ENCODE assay signal across 20 cellular contexts in the genomic region with DNA sequence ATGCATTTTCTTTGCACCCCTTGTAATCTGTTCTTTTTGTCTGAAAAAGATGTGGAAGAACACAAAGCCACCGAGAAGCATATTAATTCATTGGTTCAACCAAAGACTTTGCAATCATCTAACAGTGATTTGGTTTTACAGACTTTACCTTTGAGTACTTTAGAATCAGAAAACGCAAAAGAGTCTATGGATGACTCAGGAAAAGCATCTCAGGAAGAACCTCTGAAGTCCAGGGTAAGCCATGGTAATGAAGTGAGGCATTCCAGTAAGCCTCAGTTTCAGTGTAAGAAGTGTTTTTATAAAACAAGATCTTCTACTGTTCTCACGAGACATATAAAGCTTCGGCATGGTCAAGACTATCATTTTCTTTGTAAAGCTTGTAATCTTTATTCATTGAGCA. TPM values are rescaled to one million over a fixed set of nuclear protein-coding genes. Genes with fewer than 3 reads are reported as not detected.
DNase-seq lines count a peak whose midpoint lies in the region; ATAC-seq and TF ChIP-seq lines count a peak whose summit lies in the region.
"Had no signal": no experiment of that assay in that cellular context is flagged by ENCODE, and none has a peak within 500 bp of the region (broad histone marks: within the 10 kb centered on the region; RNA-seq: fewer than 3 reads in every experiment).

No MANE protein-coding gene starts in this region.

- intact Hi-C loops in activated CD4-positive, alpha-beta T cell treated with anti-CD3 and anti-CD28 coated beads for 36 hours (cut with DNase I, micrococcal nuclease), result no loop called here
- intact Hi-C loops in IMR-90 (cut with micrococcal nuclease), result no loop called here

- H3K27me3 Mint-ChIP-seq in activated CD4-positive, alpha-beta T cell treated with anti-CD3 and anti-CD28 coated beads for 36 hours, result no peaks in the 10 kb centered on the region
- H3K27me3 Mint-ChIP-seq in activated naive CD8-positive, alpha-beta T cell treated with anti-CD3 and anti-CD28 coated beads for 36 hours, result no peaks in the 10 kb centered on the region
- H3K27me3 Mint-ChIP-seq in WTC11 (ENCODE audit: low read depth), result no peaks in the 10 kb centered on the region

- peak overlapping the region; percentile 85; the same call in 1 of the 3 replicates for H2BK15ac ChIP-seq in IMR-90 (ENCODE audit: low read depth, low read length)

- H3K18ac ChIP-seq in IMR-90 (ENCODE audit: low read depth, low read length), result no peak overlapping the region

- H3K27ac Mint-ChIP-seq in activated CD4-positive, alpha-beta T cell treated with anti-CD3 and anti-CD28 coated beads for 36 hours, result peak overlapping the region; percentile 89
- H3K27ac Mint-ChIP-seq in activated naive CD8-positive, alpha-beta T cell treated with anti-CD3 and anti-CD28 coated beads for 36 hours, result peak overlapping the region; percentile 93
- H3K27ac Mint-ChIP-seq in WTC11, result no peak overlapping the region
- H3K27ac Mint-ChIP-seq: H9 had no signal

- H2AK5ac ChIP-seq in IMR-90 (ENCODE audit: low read depth, low read length), result 0 out of 2 replicates have a peak overlapping the region, but pooled peaks have one; percentile 77

- H4K8ac ChIP-seq in IMR-90 (ENCODE audit: low read depth in 2 of 2, low read length in 2 of 2), result peak overlapping the region in 1 of 2 experiments; percentile 76; a peak in 1 of 4 replicates

- H3K27ac ChIP-seq in BLaER1 treated with 17β-estradiol and CSF1 and Interleukin-3, amounts not matched to agents 10 nM and 100 nM, result peak overlapping the region in 10 of 11 experiments; percentile 53 to 82 (median 74); a peak in 18 of 22 replicates
- peak overlapping the region; percentile 98; the same call in 1 of the 2 replicates for H3K27ac ChIP-seq in IMR-90 (ENCODE audit: insufficient read depth, low read length)

- H4K20me1 ChIP-seq in BLaER1 treated with 17β-estradiol and CSF1 and Interleukin-3, amounts not matched to agents 10 nM and 100 nM, result no peaks in the 10 kb centered on the region; a peak in 2 of 22 replicates
- peaks cover 4% of the 10 kb centered on the region; the same call in 1 of the 2 replicates for H4K20me1 ChIP-seq in IMR-90 (ENCODE audit: insufficient read depth, low read length)

- H3K4me2 ChIP-seq in BLaER1 treated with 17β-estradiol and CSF1 and Interleukin-3, amounts not matched to agents 10 nM and 100 nM, result peak overlapping the region in 9 of 11 experiments; percentile 66 to 98 (median 83); a peak in 17 of 22 replicates
- no peak overlapping the region for H3K4me2 ChIP-seq in IMR-90 (ENCODE audit: low read depth, low read length)

- dilution Hi-C loops in IMR-90 (cut with HindIII; ENCODE audit: low sequenced_read_pairs, unreplicated experiment), result no loop called here

- H4K91ac ChIP-seq in IMR-90 (ENCODE audit: insufficient read depth, low read depth, low read length), result no peak overlapping the region

- no CpG with 5 or more reads among the region's 4 CpGs for WGBS in IMR-90 (ENCODE audit: extremely low coverage in 2 of 2, insufficient read length in 1 of 2), 2 experiments

- TF ChIP-seq RAD21 in IMR-90 (IDR thresholded peaks at IDR 0.05; ENCODE audit: low read length), result no peak

- no peak overlapping the region for H3K4me3 ChIP-seq in BLaER1 treated with 17β-estradiol and CSF1 and Interleukin-3, amounts not matched to agents 10 nM and 100 nM
- H3K4me3 ChIP-seq in IMR-90 (ENCODE audit: insufficient read depth, low read depth, low read length), result no peak overlapping the region
- H3K4me3 ChIP-seq: K562 had no signal

- peak overlapping the region; percentile 96; the same call in 1 of the 2 replicates for H4K5ac ChIP-seq in IMR-90 (ENCODE audit: low read depth, low read length)

- CTCF ChIA-PET in activated CD4-positive, alpha-beta T cell treated with anti-CD3 and anti-CD28 coated beads for 36 hours (lab: Charles Lee), result interaction anchor here (1.0 to 1.5 kb wide), 2 partner anchors 13 to 26 kb away, joined by 3 to 4 read pairs; no protein-coding TSS in a partner anchor
- CTCF ChIA-PET in IMR-90 (lab: Yijun Ruan, JAX), result no interaction called here
- CTCF ChIA-PET in WTC11 (lab: Charles Lee), result no interaction called here

- POLR2A ChIA-PET in activated CD4-positive, alpha-beta T cell treated with anti-CD3 and anti-CD28 coated beads for 36 hours (lab: Charles Lee), result interaction anchor here (0.6 kb wide), 1 partner anchor 405 kb away, joined by 3 read pairs; no protein-coding TSS in a partner anchor
- POLR2A ChIA-PET in IMR-90 (lab: Charles Lee; ENCODE audit: unreplicated experiment), result no interaction called here
- POLR2A ChIA-PET in WTC11 (lab: Charles Lee), result no interaction called here

- H3K36me3 Mint-ChIP-seq in activated CD4-positive, alpha-beta T cell treated with anti-CD3 and anti-CD28 coated beads for 36 hours (ENCODE audit: low read depth), result peaks cover 38% of the 10 kb centered on the region
- peaks cover 30% of the 10 kb centered on the region for H3K36me3 Mint-ChIP-seq in activated naive CD8-positive, alpha-beta T cell treated with anti-CD3 and anti-CD28 coated beads for 36 hours
- peaks cover 16% of the 10 kb centered on the region; the same call in 1 of the 2 replicates for H3K36me3 Mint-ChIP-seq in WTC11

- TF ChIP-seq CTCF in IMR-90 (conservative IDR thresholded peaks at IDR 0.05; ENCODE audit: low read depth, low read length) (no peak), WTC11 (IDR thresholded peaks at IDR 0.05) (no peak)

- H3K4me1 ChIP-seq in BLaER1 treated with 17β-estradiol and CSF1 and Interleukin-3, amounts not matched to agents 10 nM and 100 nM, result peaks cover 29 to 75% (median 57%) of the 10 kb centered on the region in 10 experiments
- peaks cover 15% of the 10 kb centered on the region for H3K4me1 ChIP-seq in IMR-90 (ENCODE audit: control insufficient read depth, insufficient read depth, low read length)

- peak overlapping the region; percentile 84 for H2BK5ac ChIP-seq in IMR-90 (ENCODE audit: low read depth, low read length, poor library complexity, severe bottlenecking)

- H3K9ac ChIP-seq in BLaER1 treated with 17β-estradiol and CSF1 and Interleukin-3, amounts not matched to agents 10 nM and 100 nM, result peak overlapping the region in 5 of 11 experiments; percentile 48 to 66 (median 61); a peak in 7 of 22 replicates
- no peak overlapping the region for H3K9ac ChIP-seq in IMR-90 (ENCODE audit: low read depth, low read length)

- H2AK9ac ChIP-seq in IMR-90 (replicated peaks; ENCODE audit: low read depth, low read length, poor library complexity), result no peak overlapping the region

- no peaks in the 10 kb centered on the region for H3K9me3 Mint-ChIP-seq in activated CD4-positive, alpha-beta T cell treated with anti-CD3 and anti-CD28 coated beads for 36 hours (ENCODE audit: low read depth)
- H3K9me3 Mint-ChIP-seq in activated naive CD8-positive, alpha-beta T cell treated with anti-CD3 and anti-CD28 coated beads for 36 hours, result no peaks in the 10 kb centered on the region
- H3K9me3 Mint-ChIP-seq in WTC11, result no peaks in the 10 kb centered on the region
- H3K9me3 Mint-ChIP-seq: H9 had no signal

- BruUV-seq in IMR-90 (replicated peaks; lab: Mats Ljungman, UMichigan), result no TSS peak

- H2BK120ac ChIP-seq in IMR-90 (ENCODE audit: low read depth, low read length), result peak overlapping the region; percentile 92

- no peak overlapping the region for H3K56ac ChIP-seq in IMR-90 (ENCODE audit: extremely low read depth, insufficient read depth, low read length)

- no peak overlapping the region for H2AFZ ChIP-seq in IMR-90 (replicated peaks; ENCODE audit: low read length, poor library complexity)

- no peaks in the 10 kb centered on the region for H3K27me3 ChIP-seq in BLaER1 treated with 17β-estradiol and CSF1 and Interleukin-3, amounts not matched to agents 10 nM and 100 nM
- no peaks in the 10 kb centered on the region for H3K27me3 ChIP-seq in IMR-90 (ENCODE audit: control insufficient read depth, insufficient read depth, low read length)

- peaks cover 0 to 34% (median 6%) of the 10 kb centered on the region in 11 experiments; a peak in 9 of 22 replicates for H3K9me3 ChIP-seq in BLaER1 treated with 17β-estradiol and CSF1 and Interleukin-3, amounts not matched to agents 10 nM and 100 nM (replicated peaks in 1 of 11)
- no peaks in the 10 kb centered on the region for H3K9me3 ChIP-seq in IMR-90 (ENCODE audit: control insufficient read depth, insufficient read depth, low read length)

- peaks cover 49% of the 10 kb centered on the region for H3K4me1 Mint-ChIP-seq in activated CD4-positive, alpha-beta T cell treated with anti-CD3 and anti-CD28 coated beads for 36 hours
- H3K4me1 Mint-ChIP-seq in activated naive CD8-positive, alpha-beta T cell treated with anti-CD3 and anti-CD28 coated beads for 36 hours, result peaks cover 34% of the 10 kb centered on the region
- peaks cover 16% of the 10 kb centered on the region for H3K4me1 Mint-ChIP-seq in WTC11

- peaks cover 14% of the 10 kb centered on the region for H3K9me1 ChIP-seq in IMR-90 (ENCODE audit: insufficient read depth, low read length)

- peak overlapping the region; percentile 91; the same call in 1 of the 2 replicates for H3K4ac ChIP-seq in IMR-90 (ENCODE audit: low read depth, low read length)

- H3K36me3 ChIP-seq in BLaER1 treated with 17β-estradiol and CSF1 and Interleukin-3, amounts not matched to agents 10 nM and 100 nM, result peaks cover 7 to 58% (median 47%) of the 10 kb centered on the region in 11 experiments; a peak in 21 of 22 replicates
- peaks cover 8% of the 10 kb centered on the region for H3K36me3 ChIP-seq in IMR-90 (ENCODE audit: control insufficient read depth, insufficient read depth, low read length)

- in situ Hi-C loops in IMR-90 (cut with MboI; ENCODE audit: low sequenced_read_pairs), result no loop called here

- no peak for DNase-seq in activated CD4-positive, alpha-beta T cell treated with anti-CD3 and anti-CD28 coated beads for 36 hours
- no peak for DNase-seq in activated CD4-positive, alpha-beta T cell treated with anti-CD3 and anti-CD28 coated beads, Interleukin-2, amount 50 U/mL, for 4 hours
- no peak for DNase-seq in IMR-90
- DNase-seq in activated naive CD8-positive, alpha-beta T cell treated with anti-CD3 and anti-CD28 coated beads for 36 hours, result no peak
- DNase-seq in medulla oblongata (ENCODE audit: extremely low spot score), result no peak
- no peak for DNase-seq in WTC11 (ENCODE audit: low spot score)
- no peak for DNase-seq in LoVo (ENCODE audit: low spot score)
- DNase-seq: C1 segment of cervical spinal cord; Calu3; DMS79 treated with DMSO at 0.1 percent for 48 hours; GDM1; H9; NCI-H1092; NCI-H1694; NCI-H2107; NCI-H345; NCI-H526 treated with DMSO at 0.1 percent for 48 hours; NK-92 treated with Interleukin-12 subunit alpha and Interleukin-12 subunit beta, amount 100 ng/mL, for 24 hours had no signal

- peak overlapping the region; percentile 73; the same call in 1 of the 2 replicates for H2BK20ac ChIP-seq in IMR-90 (ENCODE audit: low read depth, low read length)

- TF ChIP-seq POLR2A in IMR-90 (IDR thresholded peaks at IDR 0.05; ENCODE audit: low read depth, low read length), result no peak

- no peak overlapping the region for H3K23ac ChIP-seq in IMR-90 (ENCODE audit: low read depth, low read length)

- peaks cover 26 to 38% of the 10 kb centered on the region in 2 experiments; a peak in 3 of 4 replicates for H3K79me1 ChIP-seq in IMR-90 (ENCODE audit: low read depth in 1 of 2, low read length in 2 of 2)

- no peak overlapping the region for H3K4me3 Mint-ChIP-seq in activated CD4-positive, alpha-beta T cell treated with anti-CD3 and anti-CD28 coated beads for 36 hours
- no peak overlapping the region for H3K4me3 Mint-ChIP-seq in activated naive CD8-positive, alpha-beta T cell treated with anti-CD3 and anti-CD28 coated beads for 36 hours
- H3K4me3 Mint-ChIP-seq in WTC11, result no peak overlapping the region
- H3K4me3 Mint-ChIP-seq: H9 had no signal

- H3K14ac ChIP-seq in IMR-90 (replicated peaks; ENCODE audit: low read depth, low read length), result no peak overlapping the region

- ATAC-seq in activated CD4-positive, alpha-beta T cell treated with anti-CD3 and anti-CD28 coated beads for 36 hours, result peak; percentile 17
- no peak for ATAC-seq in IMR-90 (ENCODE audit: low read depth)
- no peak for ATAC-seq in WTC11
- ATAC-seq: K562 had no signal

RNA-seq across cellular contexts. Expression of a gene that starts 35.2 kb away (rescaled TPM):
- 10 to 100 TPM; 11.4 TPM for total RNA-seq in activated CD4-positive, alpha-beta T cell treated with anti-CD3 and anti-CD28 coated beads for 36 hours
- total RNA-seq in IMR-90 (2012; rRNA removed), result 20.1 and 25.6 TPM in 2 replicates
- 2.8 and 3.1 TPM in 2 replicates for polyA plus RNA-seq in IMR-90 (2012; rRNA removed)
- 1.3 and 2.2 TPM in 2 replicates for polyA plus RNA-seq in IMR-90 (2012; cell fraction: cytosol; rRNA removed)
- 6.3 and 8.0 TPM in 2 replicates for polyA plus RNA-seq in IMR-90 (2012; cell fraction: nucleus; rRNA removed; ENCODE audit: low replicate concordance)
- 10 to 100 TPM in 1 of 2 experiments, 1 to 10 TPM in 1; 9.6 to 10.3 TPM for total RNA-seq in activated naive CD8-positive, alpha-beta T cell treated with anti-CD3 and anti-CD28 coated beads for 36 hours
- 5.1 to 6.5 TPM (median 5.8 TPM) in 3 replicates for total RNA-seq in WTC11 (2021)
